In genomic region chr5:157470616-157471015, GRCh38 we compare ENCODE assay signal across 16 cellular contexts. TPM values are rescaled to one million over a fixed set of nuclear protein-coding genes. Genes with fewer than 3 reads are reported as not detected.
DNase-seq lines count a peak whose midpoint lies in the region; ATAC-seq lines count a peak whose summit lies in the region.
"Had no signal": no experiment of that assay in that cellular context is flagged by ENCODE, and none has a peak within 500 bp of the region (broad histone marks: within the 10 kb centered on the region; RNA-seq: fewer than 3 reads in every experiment).

No MANE protein-coding gene starts in this region.

- CTCF ChIA-PET in activated CD4-positive, alpha-beta memory T cell treated with anti-CD3 and anti-CD28 coated beads, Interleukin-2, amount 10 ng/mL, durations not matched to agents 7 days and 5 days (lab: Charles Lee): interaction anchor here (0.8 to 2.4 kb wide), 13 partner anchors 8 to 292 kb away, joined by 3 to 33 read pairs (median 4); partner anchors contain the start of gene NIPAL4
- CTCF ChIA-PET in activated CD4-positive, alpha-beta memory T cell treated with anti-CD3 and anti-CD28 coated beads for 36 hours (lab: Charles Lee): interaction anchor here (0.6 to 11.6 kb wide), 19 partner anchors 9 to 274 kb away, joined by 3 to 128 read pairs (median 6); partner anchors contain the start of genes LSM11 and NIPAL4

- POLR2A ChIA-PET in activated CD4-positive, alpha-beta memory T cell treated with anti-CD3 and anti-CD28 coated beads, Interleukin-2, amount 10 ng/mL, durations not matched to agents 7 days and 5 days (lab: Charles Lee): interaction anchor here (1.5 kb wide), 1 partner anchor 11 kb away, joined by 5 read pairs; the partner anchor contains the start of gene NIPAL4
- POLR2A ChIA-PET in activated CD4-positive, alpha-beta memory T cell treated with anti-CD3 and anti-CD28 coated beads for 36 hours (lab: Charles Lee): no interaction called here

- peaks cover 39% of the 10 kb centered on the region for H3K36me3 Mint-ChIP-seq in activated CD4-positive, alpha-beta memory T cell treated with anti-CD3 and anti-CD28 coated beads, Interleukin-2, amount 10 ng/mL, durations not matched to agents 7 days and 5 days (ENCODE audit: low read depth)
- H3K36me3 Mint-ChIP-seq in activated CD4-positive, alpha-beta memory T cell treated with anti-CD3 and anti-CD28 coated beads for 36 hours: peaks cover 23% of the 10 kb centered on the region
- peaks cover 4% of the 10 kb centered on the region for H3K36me3 Mint-ChIP-seq in T-helper 17 cell (ENCODE audit: low read depth)

- H3K9me3 Mint-ChIP-seq in activated CD4-positive, alpha-beta memory T cell treated with anti-CD3 and anti-CD28 coated beads, Interleukin-2, amount 10 ng/mL, durations not matched to agents 7 days and 5 days: no peaks in the 10 kb centered on the region
- H3K9me3 Mint-ChIP-seq in activated CD4-positive, alpha-beta memory T cell treated with anti-CD3 and anti-CD28 coated beads for 36 hours: no peaks in the 10 kb centered on the region
- H3K9me3 Mint-ChIP-seq: GM23338 had no signal

- H3K9me3 ChIP-seq in T-helper 17 cell (ENCODE audit: control insufficient read depth, low read length, poor library complexity, severe bottlenecking): no peaks in the 10 kb centered on the region

- DNase-seq in activated CD4-positive, alpha-beta memory T cell treated with anti-CD3 and anti-CD28 coated beads, Interleukin-2, amount 10 ng/mL, durations not matched to agents 7 days and 5 days: no peak
- DNase-seq in activated CD4-positive, alpha-beta memory T cell treated with anti-CD3 and anti-CD28 coated beads for 36 hours: no peak
- DNase-seq in NCI-H69 (lab: John Stamatoyannopoulos, UW) (peak; percentile 23), superior temporal gyrus (ENCODE audit: extremely low spot score) (peak; percentile 13), H4 (ENCODE audit: low spot score) (no peak), T-helper 17 cell (no peak)
- DNase-seq: Calu3, GDM1, NCI-H1417, NCI-H2081, SIG-M5 had no signal

- no peaks in the 10 kb centered on the region for H3K27me3 Mint-ChIP-seq in activated CD4-positive, alpha-beta memory T cell treated with anti-CD3 and anti-CD28 coated beads, Interleukin-2, amount 10 ng/mL, durations not matched to agents 7 days and 5 days
- H3K27me3 Mint-ChIP-seq in activated CD4-positive, alpha-beta memory T cell treated with anti-CD3 and anti-CD28 coated beads for 36 hours: no peaks in the 10 kb centered on the region
- no peaks in the 10 kb centered on the region for H3K27me3 Mint-ChIP-seq in T-helper 17 cell

- H3K27ac Mint-ChIP-seq in activated CD4-positive, alpha-beta memory T cell treated with anti-CD3 and anti-CD28 coated beads, Interleukin-2, amount 10 ng/mL, durations not matched to agents 7 days and 5 days: peak overlapping the region; percentile 44
- H3K27ac Mint-ChIP-seq in activated CD4-positive, alpha-beta memory T cell treated with anti-CD3 and anti-CD28 coated beads for 36 hours: no peak overlapping the region
- no peak overlapping the region for H3K27ac Mint-ChIP-seq in T-helper 17 cell
- H3K27ac Mint-ChIP-seq: GM23338 had no signal

- peaks cover 13% of the 10 kb centered on the region for H3K4me1 Mint-ChIP-seq in activated CD4-positive, alpha-beta memory T cell treated with anti-CD3 and anti-CD28 coated beads, Interleukin-2, amount 10 ng/mL, durations not matched to agents 7 days and 5 days
- peaks cover 1% of the 10 kb centered on the region for H3K4me1 Mint-ChIP-seq in activated CD4-positive, alpha-beta memory T cell treated with anti-CD3 and anti-CD28 coated beads for 36 hours (ENCODE audit: low read depth)
- peaks cover 20% of the 10 kb centered on the region for H3K4me1 Mint-ChIP-seq in T-helper 17 cell
- H3K4me1 Mint-ChIP-seq: GM23338 had no signal

- ATAC-seq in GM18867 (IDR thresholded peaks at IDR 0.05; ENCODE audit: unreplicated experiment) (no peak), T-helper 17 cell (no peak)
- ATAC-seq: GM23338 had no signal

- no peak overlapping the region for H3K4me3 Mint-ChIP-seq in activated CD4-positive, alpha-beta memory T cell treated with anti-CD3 and anti-CD28 coated beads, Interleukin-2, amount 10 ng/mL, durations not matched to agents 7 days and 5 days
- H3K4me3 Mint-ChIP-seq in activated CD4-positive, alpha-beta memory T cell treated with anti-CD3 and anti-CD28 coated beads for 36 hours: no peak overlapping the region
- no peak overlapping the region for H3K4me3 Mint-ChIP-seq in T-helper 17 cell
- H3K4me3 Mint-ChIP-seq: GM23338 had no signal

- intact Hi-C loops in activated CD4-positive, alpha-beta memory T cell treated with anti-CD3 and anti-CD28 coated beads for 36 hours (cut with micrococcal nuclease): no loop called here

- peak overlapping the region; percentile 61 for H3K27ac ChIP-seq in cingulate gyrus (ENCODE audit: low read depth, low read length)

RNA-seq across cellular contexts. Expression of gene NIPAL4, which starts 10.6 kb away (rescaled TPM):
- under 1 TPM; 0.05 to 0.10 TPM for total RNA-seq in activated CD4-positive, alpha-beta memory T cell treated with anti-CD3 and anti-CD28 coated beads, Interleukin-2, amount 10 ng/mL, durations not matched to agents 7 days and 5 days
- 1 to 10 TPM; 2.5 to 2.9 TPM for total RNA-seq in activated CD4-positive, alpha-beta memory T cell treated with anti-CD3 and anti-CD28 coated beads for 36 hours
- not detected in 2 replicates for total RNA-seq in H4 (2014; rRNA removed; shearing (Covaris generic))
- total RNA-seq in T-helper 17 cell: 1 to 10 TPM; 1.5 to 2.3 TPM
- total RNA-seq: A673, HT1080 had no signal

Comparison
In these comparisons a context has a peak if more than half of its experiments do, and no peak if none do; other contexts are left out.
1. DNase-seq: peak in NCI-H69 (single experiment) and superior temporal gyrus (single experiment); none in activated CD4-positive, alpha-beta memory T cell treated with anti-CD3 and anti-CD28 coated beads, Interleukin-2, amount 10 ng/mL, durations not matched to agents 7 days and 5 days (single experiment), activated CD4-positive, alpha-beta memory T cell treated with anti-CD3 and anti-CD28 coated beads for 36 hours (single experiment), H4 (single experiment) and T-helper 17 cell (0 of 3).